Comparison of ENCODE assay signal across 11 cellular contexts in genomic region chr6:95574811-95575210, GRCh38. TPM values are rescaled to one million over a fixed set of nuclear protein-coding genes. Genes with fewer than 3 reads are reported as not detected.
DNase-seq lines count a peak whose midpoint lies in the region; ATAC-seq and TF ChIP-seq lines count a peak whose summit lies in the region.
"Had no signal": no experiment of that assay in that cellular context is flagged by ENCODE, and none has a peak within 500 bp of the region (broad histone marks: within the 10 kb centered on the region; RNA-seq: fewer than 3 reads in every experiment).

No MANE protein-coding gene starts in this region.

- no peak for TF ChIP-seq POLR2A in right lobe of liver (IDR thresholded peaks at IDR 0.05)

- peak overlapping the region in 1 of 3 donors; percentile 83 for H3K27ac Mint-ChIP-seq in CD4-positive, CD25-positive, alpha-beta regulatory T cell
- no peak overlapping the region for H3K27ac Mint-ChIP-seq in activated naive CD8-positive, alpha-beta T cell
- no peak overlapping the region for H3K27ac Mint-ChIP-seq in chondrocyte (ENCODE audit: unreplicated experiment)
- H3K27ac Mint-ChIP-seq: activated naive CD4-positive, alpha-beta T cell treated with anti-CD3 and anti-CD28 coated beads for 36 hours had no signal

- in situ Hi-C loops in GM13977 (cut with MboI; ENCODE audit: low pct_unique_long_range_greater_than_20kb, low sequenced_read_pairs, unreplicated experiment), result no loop called here

- H3K9me3 Mint-ChIP-seq in CD4-positive, CD25-positive, alpha-beta regulatory T cell, result no peaks in the 10 kb centered on the region
- H3K9me3 Mint-ChIP-seq in activated naive CD8-positive, alpha-beta T cell (ENCODE audit: low read depth), result no peaks in the 10 kb centered on the region
- H3K9me3 Mint-ChIP-seq in chondrocyte (ENCODE audit: low read depth), result no peaks in the 10 kb centered on the region
- H3K9me3 Mint-ChIP-seq: activated naive CD4-positive, alpha-beta T cell treated with anti-CD3 and anti-CD28 coated beads for 36 hours had no signal

- H3K9me3 ChIP-seq in CD4-positive, CD25-positive, alpha-beta regulatory T cell (ENCODE audit: control insufficient read depth in 2 of 2, low read length in 2 of 2), result no peaks in the 10 kb centered on the region
- H3K9me3 ChIP-seq in HUES64 (ENCODE audit: insufficient read depth, low read depth, low read length), result no peaks in the 10 kb centered on the region
- H3K9me3 ChIP-seq in right lobe of liver, result no peaks in the 10 kb centered on the region
- H3K9me3 ChIP-seq: SJSA1 had no signal

- no peak overlapping the region for H3K9ac ChIP-seq in HUES64 (ENCODE audit: low read depth, low read length)

- no peak for DNase-seq in CD4-positive, CD25-positive, alpha-beta regulatory T cell
- no peak for DNase-seq in right lobe of liver
- DNase-seq in GM13977 (ENCODE audit: low spot score), result no peak
- DNase-seq in chondrocyte (ENCODE audit: low spot score), result no peak
- DNase-seq: activated naive CD4-positive, alpha-beta T cell treated with anti-CD3 and anti-CD28 coated beads for 36 hours; stimulated activated naive CD4-positive, alpha-beta T cell had no signal

- H3K27ac ChIP-seq in CD4-positive, CD25-positive, alpha-beta regulatory T cell (ENCODE audit: insufficient read depth, low read length, poor library complexity, severe bottlenecking), result no peak overlapping the region
- H3K27ac ChIP-seq in HUES64 (ENCODE audit: low read depth, low read length) (no peak overlapping the region), right lobe of liver (peak overlapping the region in 2 of 3 donors; percentile 90 to 93)
- H3K27ac ChIP-seq: SJSA1 had no signal

- peaks cover 48% of the 10 kb centered on the region for H3K4me1 ChIP-seq in CD4-positive, CD25-positive, alpha-beta regulatory T cell (ENCODE audit: control insufficient read depth, insufficient read depth, low read length, poor library complexity, severe bottlenecking)
- H3K4me1 ChIP-seq in HUES64 (ENCODE audit: insufficient read depth, low read length) (peaks cover 12% of the 10 kb centered on the region), right lobe of liver (peaks cover 0 to 17% (median 9%) of the 10 kb centered on the region in 4 donors)

- H3K27me3 ChIP-seq in CD4-positive, CD25-positive, alpha-beta regulatory T cell (ENCODE audit: control insufficient read depth, insufficient read depth, low read length), result no peaks in the 10 kb centered on the region
- no peaks in the 10 kb centered on the region for H3K27me3 ChIP-seq in HUES64 (ENCODE audit: insufficient read depth, low read length)
- H3K27me3 ChIP-seq in right lobe of liver, result no peaks in the 10 kb centered on the region
- H3K27me3 ChIP-seq: SJSA1 had no signal

- no peaks in the 10 kb centered on the region for H3K36me3 ChIP-seq in CD4-positive, CD25-positive, alpha-beta regulatory T cell (ENCODE audit: control insufficient read depth, insufficient read depth, low read length)
- H3K36me3 ChIP-seq in HUES64 (ENCODE audit: insufficient read depth, low read length) (no peaks in the 10 kb centered on the region), right lobe of liver (no peaks in the 10 kb centered on the region)
- H3K36me3 ChIP-seq: SJSA1 had no signal

- H3K4me1 Mint-ChIP-seq in CD4-positive, CD25-positive, alpha-beta regulatory T cell, result peaks cover 52 to 84% (median 72%) of the 10 kb centered on the region in 4 donors
- peaks cover 56% of the 10 kb centered on the region for H3K4me1 Mint-ChIP-seq in activated naive CD8-positive, alpha-beta T cell (ENCODE audit: low read depth)
- H3K4me1 Mint-ChIP-seq in chondrocyte (ENCODE audit: low read depth), result peaks cover 23% of the 10 kb centered on the region

- peak overlapping the region; percentile 97 to 99 (median 98) for H3K4me3 Mint-ChIP-seq in CD4-positive, CD25-positive, alpha-beta regulatory T cell
- peak overlapping the region; percentile 96 for H3K4me3 Mint-ChIP-seq in activated naive CD8-positive, alpha-beta T cell
- H3K4me3 Mint-ChIP-seq in chondrocyte (ENCODE audit: unreplicated experiment), result no peak overlapping the region

- TF ChIP-seq CTCF in right lobe of liver (IDR thresholded peaks at IDR 0.05) (no peak), GM13977 (IDR thresholded peaks at IDR 0.05; ENCODE audit: extremely low read depth, insufficient read depth, missing control alignments) (no peak), chondrocyte (IDR thresholded peaks at IDR 0.05) (no peak)

- H3K36me3 Mint-ChIP-seq in CD4-positive, CD25-positive, alpha-beta regulatory T cell, result no peaks in the 10 kb centered on the region
- peaks cover 2% of the 10 kb centered on the region for H3K36me3 Mint-ChIP-seq in activated naive CD8-positive, alpha-beta T cell
- H3K36me3 Mint-ChIP-seq in chondrocyte (ENCODE audit: low read depth), result no peaks in the 10 kb centered on the region

- no peaks in the 10 kb centered on the region for H3K27me3 Mint-ChIP-seq in CD4-positive, CD25-positive, alpha-beta regulatory T cell
- no peaks in the 10 kb centered on the region for H3K27me3 Mint-ChIP-seq in activated naive CD8-positive, alpha-beta T cell
- no peaks in the 10 kb centered on the region for H3K27me3 Mint-ChIP-seq in chondrocyte (ENCODE audit: low read depth)

- intact Hi-C loops in right lobe of liver (cut with DNase I), result no loop called here

- peak overlapping the region; percentile 95 for H3K4me3 ChIP-seq in CD4-positive, CD25-positive, alpha-beta regulatory T cell (ENCODE audit: low read depth, low read length)
- H3K4me3 ChIP-seq in HUES64 (ENCODE audit: low read length) (0 out of 2 replicates have a peak overlapping the region, but pooled peaks have one; percentile 78), right lobe of liver (peak overlapping the region in 2 of 3 donors; percentile 65 to 75)
- H3K4me3 ChIP-seq: SJSA1 had no signal

- ATAC-seq in CD4-positive, CD25-positive, alpha-beta regulatory T cell (ENCODE audit: low read depth in 2 of 2), result no peak
- ATAC-seq in right lobe of liver, result peak; percentile 15 to 62 (median 42)
- no peak for ATAC-seq in HG03159 (IDR thresholded peaks at IDR 0.05; ENCODE audit: unreplicated experiment)
- ATAC-seq in activated CD4-positive, CD25-positive, alpha-beta regulatory T cell treated with anti-CD3 and anti-CD28 coated beads, Interleukin-2, amount 50 U/mL, for 24 hours, result no peak

RNA-seq across cellular contexts. Expression of gene MANEA, which starts 2.5 kb away (rescaled TPM):
- 7.4 TPM for total RNA-seq in CD4-positive, CD25-positive, alpha-beta regulatory T cell
- 1 to 10 TPM; 5.8 to 8.4 (median 7.0) TPM for polyA plus RNA-seq in CD4-positive, CD25-positive, alpha-beta regulatory T cell
- 11.6 TPM for polyA plus RNA-seq in HUES64 (2013, experiment 1 of 2)
- polyA plus RNA-seq in HUES64 (2013, experiment 2 of 2), result 13.4 TPM
- total RNA-seq in right lobe of liver, result 10 to 100 TPM; 12.5 to 32.7 (median 22.1) TPM
- total RNA-seq in chondrocyte, result 9.8 to 17.7 TPM (median 12.0 TPM) in 3 replicates

Comparison
In these comparisons a context has a peak if more than half of its experiments do, and no peak if none do; other contexts are left out.
1. ATAC-seq: peak in right lobe of liver (4 of 4); none in CD4-positive, CD25-positive, alpha-beta regulatory T cell (0 of 2), HG03159 (single experiment) and activated CD4-positive, CD25-positive, alpha-beta regulatory T cell treated with anti-CD3 and anti-CD28 coated beads, Interleukin-2, amount 50 U/mL, for 24 hours (0 of 2).
2. H3K27ac ChIP-seq: peak in right lobe of liver (2 of 3); none in CD4-positive, CD25-positive, alpha-beta regulatory T cell (single experiment) and HUES64 (single experiment).
3. Peak in every context shown above with its lines, with median percentiles within 50 percentile points of each other: H3K4me3 ChIP-seq.